In genomic region chr2:74910245-74910644, GRCh38 we compare ENCODE assay signal across 18 cellular contexts. TPM values are rescaled to one million over a fixed set of nuclear protein-coding genes. Genes with fewer than 3 reads are reported as not detected.
DNase-seq lines count a peak whose midpoint lies in the region; ATAC-seq and TF ChIP-seq lines count a peak whose summit lies in the region.
"Had no signal": no experiment of that assay in that cellular context is flagged by ENCODE, and none has a peak within 500 bp of the region (broad histone marks: within the 10 kb centered on the region; RNA-seq: fewer than 3 reads in every experiment).

No MANE protein-coding gene starts in this region.

- intact Hi-C loops in right lobe of liver (cut with DNase I), result no loop called here

- H3K9me3 ChIP-seq in adipocyte (ENCODE audit: control insufficient read depth, low read length), result no peaks in the 10 kb centered on the region
- H3K9me3 ChIP-seq in right lobe of liver, result no peaks in the 10 kb centered on the region
- H3K9me3 ChIP-seq: BE2C had no signal

- DNase-seq in HCEC 1CT (peak; percentile 30), adipocyte (ENCODE audit: low read depth) (peak; percentile 45), iris pigment epithelial cell (ENCODE audit: low read depth) (peak; percentile 53), T-helper 1 cell (no peak), right lobe of liver (no peak), occipital lobe (lab: John Stamatoyannopoulos, UW) (no peak)
- DNase-seq: BE2C; CD4-positive, alpha-beta T cell; CD8-positive, alpha-beta memory T cell; DMS 273 treated with DMSO at 0.1 percent for 48 hours; DMS79; EL; GDM1; GM23248; H7 had no signal

- H3K27me3 ChIP-seq in adipocyte (replicated peaks; ENCODE audit: control insufficient read depth, insufficient read depth, low read length), result peaks cover 8% of the 10 kb centered on the region
- H3K27me3 ChIP-seq in right lobe of liver, result no peaks in the 10 kb centered on the region
- H3K27me3 ChIP-seq: BE2C; BLaER1 treated with 17β-estradiol and CSF1 and Interleukin-3, amounts not matched to agents 10 nM and 100 nM had no signal

- TF ChIP-seq CTCF in right lobe of liver (IDR thresholded peaks at IDR 0.05), result no peak

- H3K36me3 ChIP-seq in adipocyte (ENCODE audit: control insufficient read depth, insufficient read depth, low read length, severe bottlenecking), result peaks cover 2% of the 10 kb centered on the region
- no peaks in the 10 kb centered on the region for H3K36me3 ChIP-seq in right lobe of liver
- H3K36me3 ChIP-seq: BE2C; BLaER1 treated with 17β-estradiol and CSF1 and Interleukin-3, amounts not matched to agents 10 nM and 100 nM had no signal

- no peak for ATAC-seq in right lobe of liver
- ATAC-seq: GM12878, HCT116 had no signal

- no peak overlapping the region for H3K27ac ChIP-seq in right lobe of liver
- H3K27ac ChIP-seq: BLaER1 treated with 17β-estradiol and CSF1 and Interleukin-3, amounts not matched to agents 10 nM and 100 nM; GM23248 had no signal

- no peak for TF ChIP-seq POLR2A in right lobe of liver (IDR thresholded peaks at IDR 0.05)

- H3K4me3 ChIP-seq in adipocyte (ENCODE audit: low read length) (no peak overlapping the region), right lobe of liver (no peak overlapping the region)
- H3K4me3 ChIP-seq: BLaER1 treated with 17β-estradiol and CSF1 and Interleukin-3, amounts not matched to agents 10 nM and 100 nM; GM12878; GM23248 had no signal

- H3K9ac ChIP-seq in adipocyte (ENCODE audit: low read length), result no peak overlapping the region
- H3K9ac ChIP-seq: BLaER1 treated with 17β-estradiol and CSF1 and Interleukin-3, amounts not matched to agents 10 nM and 100 nM; GM23248 had no signal

- 100% methylated on average over 1 of the region's 1 CpG for WGBS in right lobe of liver (ENCODE audit: insufficient coverage, low coverage, low lambda C conversion rate, missing lambda C conversion rate)

- peaks cover 4% of the 10 kb centered on the region for H3K4me1 ChIP-seq in adipocyte (ENCODE audit: control insufficient read depth, insufficient read depth, low read length)
- no peaks in the 10 kb centered on the region for H3K4me1 ChIP-seq in right lobe of liver
- H3K4me1 ChIP-seq: BE2C had no signal

RNA-seq across cellular contexts. Expression of gene POLE4, which starts 48.2 kb away (rescaled TPM):
- 10 to 100 TPM in 5 of 6 experiments, 1 to 10 TPM in 1; 9.8 to 31.4 (median 25.7) TPM for total RNA-seq in right lobe of liver
- total RNA-seq in occipital lobe, result 16.5 TPM

Comparison
In these comparisons a context has a peak if more than half of its experiments do, and no peak if none do; other contexts are left out.
1. DNase-seq: peak in HCEC 1CT (single experiment), adipocyte (single experiment) and iris pigment epithelial cell (single experiment); none in T-helper 1 cell (0 of 5), right lobe of liver (0 of 3) and occipital lobe (single experiment).